Comparison of ENCODE assay signal across 9 cellular contexts in the genomic region with DNA sequence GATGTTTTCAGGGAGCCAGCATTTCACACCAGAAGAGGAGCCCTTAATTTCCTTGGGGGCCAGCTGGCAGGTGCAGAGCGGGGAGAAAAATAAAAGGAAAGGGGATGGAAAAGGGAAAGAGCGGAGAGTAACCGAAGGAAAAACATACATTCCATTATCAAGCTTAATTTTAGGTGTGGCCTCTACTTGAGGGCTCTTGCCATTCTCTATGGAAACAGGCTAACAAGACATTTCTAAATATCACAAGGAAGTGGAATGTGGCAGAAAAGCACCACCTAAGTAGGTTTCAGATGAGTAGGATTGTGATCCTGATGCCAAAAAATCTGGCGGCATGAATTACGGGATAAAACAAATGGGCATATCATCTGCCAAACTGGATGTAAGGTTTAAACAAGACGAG. TPM values are rescaled to one million over a fixed set of nuclear protein-coding genes. Genes with fewer than 3 reads are reported as not detected.
DNase-seq lines count a peak whose midpoint lies in the region; ATAC-seq and TF ChIP-seq lines count a peak whose summit lies in the region.
"Had no signal": no experiment of that assay in that cellular context is flagged by ENCODE, and none has a peak within 500 bp of the region (broad histone marks: within the 10 kb centered on the region; RNA-seq: fewer than 3 reads in every experiment).

No MANE protein-coding gene starts in this region.

- DNase-seq in heart right ventricle (no peak), right atrium auricular region (ENCODE audit: low spot score) (no peak), mesothelial cell of epicardium (ENCODE audit: low spot score in 2 of 2, unreplicated experiment in 2 of 2) (no peak), uterus (no peak)
- no peak for DNase-seq in activated naive CD8-positive, alpha-beta T cell treated with anti-CD3 and anti-CD28 coated beads, Interleukin-2, amount 10 ng/mL, durations not matched to agents 7 days and 5 days

- no peak for TF ChIP-seq CTCF in heart right ventricle (IDR thresholded peaks at IDR 0.05)
- no peak for TF ChIP-seq CTCF in right atrium auricular region (IDR thresholded peaks at IDR 0.05)
- TF ChIP-seq CTCF in mesothelial cell of epicardium (IDR thresholded peaks at IDR 0.05; ENCODE audit: unreplicated experiment), result no peak
- TF ChIP-seq CTCF in uterus (IDR thresholded peaks at IDR 0.05), result no peak

- peaks cover 19% of the 10 kb centered on the region for H3K36me3 Mint-ChIP-seq in activated naive CD8-positive, alpha-beta T cell treated with anti-CD3 and anti-CD28 coated beads, Interleukin-2, amount 10 ng/mL, durations not matched to agents 7 days and 5 days
- no peaks in the 10 kb centered on the region for H3K36me3 Mint-ChIP-seq in mesothelial cell of epicardium

- no peaks in the 10 kb centered on the region for H3K9me3 ChIP-seq in heart right ventricle
- no peaks in the 10 kb centered on the region for H3K9me3 ChIP-seq in right atrium auricular region
- no peaks in the 10 kb centered on the region for H3K9me3 ChIP-seq in uterus

- peak overlapping the region in 6 of 10 donors; percentile 95 to 100 (median 98) for H3K4me3 ChIP-seq in heart right ventricle
- H3K4me3 ChIP-seq in right atrium auricular region, result peak overlapping the region in 1 of 2 donors; percentile 97
- no peak overlapping the region for H3K4me3 ChIP-seq in uterus

- H3K4me1 ChIP-seq in heart right ventricle, result peaks cover 0 to 42% (median 27%) of the 10 kb centered on the region in 9 donors
- peaks cover 0 to 20% of the 10 kb centered on the region in 2 donors for H3K4me1 ChIP-seq in right atrium auricular region
- H3K4me1 ChIP-seq in uterus, result peaks cover 0 to 15% of the 10 kb centered on the region in 2 donors

- POLR2A ChIA-PET in activated naive CD8-positive, alpha-beta T cell treated with anti-CD3 and anti-CD28 coated beads, Interleukin-2, amount 10 ng/mL, durations not matched to agents 7 days and 5 days (lab: Charles Lee), result interaction anchor here (0.6 to 2.3 kb wide), 5 partner anchors 10 to 301 kb away, joined by 4 to 9 read pairs (median 6); partner anchors contain the start of gene NAE1

- peak overlapping the region in 5 of 10 donors; percentile 93 to 99 (median 98) for H3K27ac ChIP-seq in heart right ventricle
- no peak overlapping the region for H3K27ac ChIP-seq in right atrium auricular region
- peak overlapping the region; percentile 94 for H3K27ac ChIP-seq in uterus

- peaks cover 0 to 24% (median 14%) of the 10 kb centered on the region in 9 donors for H3K36me3 ChIP-seq in heart right ventricle
- H3K36me3 ChIP-seq in right atrium auricular region, result peaks cover 12% of the 10 kb centered on the region
- H3K36me3 ChIP-seq in uterus, result no peaks in the 10 kb centered on the region

- intact Hi-C loops in heart right ventricle (cut with DNase I), result loop anchor here in 2 of 10 donors (5.0 kb wide), 2 partner anchors 90 to 345 kb away; no protein-coding TSS in a partner anchor
- intact Hi-C loops in uterus (cut with DNase I; ENCODE audit: low total_unique reads), result no loop called here

- ATAC-seq in heart right ventricle (no peak), GM19395 (IDR thresholded peaks at IDR 0.05; ENCODE audit: unreplicated experiment) (no peak), GM18858 (IDR thresholded peaks at IDR 0.05; ENCODE audit: unreplicated experiment) (no peak), HG03135 (IDR thresholded peaks at IDR 0.05; ENCODE audit: unreplicated experiment) (no peak)
- ATAC-seq in activated naive CD8-positive, alpha-beta T cell treated with anti-CD3 and anti-CD28 coated beads, Interleukin-2, amount 10 ng/mL, durations not matched to agents 7 days and 5 days (ENCODE audit: low read depth), result no peak

- peaks cover 36% of the 10 kb centered on the region for H3K4me1 Mint-ChIP-seq in activated naive CD8-positive, alpha-beta T cell treated with anti-CD3 and anti-CD28 coated beads, Interleukin-2, amount 10 ng/mL, durations not matched to agents 7 days and 5 days
- peaks cover 23% of the 10 kb centered on the region for H3K4me1 Mint-ChIP-seq in mesothelial cell of epicardium

- peaks cover 38% of the 10 kb centered on the region for H3K27me3 Mint-ChIP-seq in activated naive CD8-positive, alpha-beta T cell treated with anti-CD3 and anti-CD28 coated beads, Interleukin-2, amount 10 ng/mL, durations not matched to agents 7 days and 5 days
- peaks cover 20% of the 10 kb centered on the region for H3K27me3 Mint-ChIP-seq in mesothelial cell of epicardium (ENCODE audit: low read depth)

- peak overlapping the region; percentile 73 for H3K4me3 Mint-ChIP-seq in activated naive CD8-positive, alpha-beta T cell treated with anti-CD3 and anti-CD28 coated beads, Interleukin-2, amount 10 ng/mL, durations not matched to agents 7 days and 5 days
- H3K4me3 Mint-ChIP-seq in mesothelial cell of epicardium, result peak overlapping the region; percentile 64

- WGBS in heart right ventricle, 2 donors, result 79 to 86% methylated on average over 6 of the region's 6 CpGs

- no peak for TF ChIP-seq POLR2A in uterus (IDR thresholded peaks at IDR 0.05)

- peak overlapping the region; percentile 85 for H3K27ac Mint-ChIP-seq in activated naive CD8-positive, alpha-beta T cell treated with anti-CD3 and anti-CD28 coated beads, Interleukin-2, amount 10 ng/mL, durations not matched to agents 7 days and 5 days
- H3K27ac Mint-ChIP-seq in mesothelial cell of epicardium, result peak overlapping the region; percentile 82

- no peaks in the 10 kb centered on the region for H3K9me3 Mint-ChIP-seq in activated naive CD8-positive, alpha-beta T cell treated with anti-CD3 and anti-CD28 coated beads, Interleukin-2, amount 10 ng/mL, durations not matched to agents 7 days and 5 days
- H3K9me3 Mint-ChIP-seq in mesothelial cell of epicardium, result no peaks in the 10 kb centered on the region

- H3K27me3 ChIP-seq in heart right ventricle (peaks cover 0 to 20% (median 0%) of the 10 kb centered on the region in 7 donors), right atrium auricular region (no peaks in the 10 kb centered on the region), uterus (no peaks in the 10 kb centered on the region)

RNA-seq across cellular contexts. Expression of gene DYNC1LI2, which starts 1.0 kb away (rescaled TPM):
- total RNA-seq in heart right ventricle (100 to 1,000 TPM in 2 of 10 donors, 10 to 100 TPM in 8; 70.4 to 109 (median 89.0) TPM), right atrium auricular region (10 to 100 TPM; 76.9 to 89.6 TPM), mesothelial cell of epicardium (145 to 157 TPM (median 150 TPM) in 3 replicates), uterus (100 to 1,000 TPM; 109 to 279 (median 151) TPM)
- polyA plus RNA-seq in heart right ventricle, result 10 to 100 TPM; 27.2 to 53.9 TPM
- 10 to 100 TPM; 66.3 to 70.5 TPM for total RNA-seq in activated naive CD8-positive, alpha-beta T cell treated with anti-CD3 and anti-CD28 coated beads, Interleukin-2, amount 10 ng/mL, durations not matched to agents 7 days and 5 days

RNA-seq across cellular contexts. Expression of gene TERB1, which starts 49.0 kb away (rescaled TPM):
- total RNA-seq in heart right ventricle, result under 1 TPM in 1 of 10 donors, not detected in 9; 0.12 TPM
- not detected for polyA plus RNA-seq in heart right ventricle
- total RNA-seq in right atrium auricular region, result not detected
- not detected for total RNA-seq in activated naive CD8-positive, alpha-beta T cell treated with anti-CD3 and anti-CD28 coated beads, Interleukin-2, amount 10 ng/mL, durations not matched to agents 7 days and 5 days
- 0.18 to 0.49 TPM (median 0.34 TPM) in 3 replicates for total RNA-seq in mesothelial cell of epicardium
- total RNA-seq in uterus, result under 1 TPM in 2 of 4 donors, not detected in 2; 0.21 to 0.83 TPM
- total RNA-seq: M059J had no signal

RNA-seq across cellular contexts. Expression of gene CMTM4, which starts 55.8 kb away (rescaled TPM):
- total RNA-seq in heart right ventricle (10 to 100 TPM in 8 of 10 donors, 1 to 10 TPM in 2; 7.3 to 14.6 (median 12.1) TPM), right atrium auricular region (10 to 100 TPM in 1 of 2 donors, 1 to 10 TPM in 1; 7.5 to 15.2 TPM), mesothelial cell of epicardium (60.1 to 63.4 TPM (median 60.8 TPM) in 3 replicates), uterus (10 to 100 TPM in 2 of 4 donors, 1 to 10 TPM in 2; 6.1 to 41.5 (median 15.1) TPM)
- polyA plus RNA-seq in heart right ventricle, result 1 to 10 TPM; 4.5 to 4.6 TPM
- total RNA-seq in activated naive CD8-positive, alpha-beta T cell treated with anti-CD3 and anti-CD28 coated beads, Interleukin-2, amount 10 ng/mL, durations not matched to agents 7 days and 5 days, result 1 to 10 TPM; 1.3 to 2.0 TPM

Comparison
In these comparisons a context has a peak if more than half of its experiments do, and no peak if none do; other contexts are left out.
1. H3K27ac ChIP-seq: peak in uterus (2 of 2); none in right atrium auricular region (0 of 2).
2. H3K4me3 ChIP-seq: peak in heart right ventricle (6 of 10); none in uterus (0 of 2).